14 cellular contexts compared by ENCODE assay signal in the genomic region with DNA sequence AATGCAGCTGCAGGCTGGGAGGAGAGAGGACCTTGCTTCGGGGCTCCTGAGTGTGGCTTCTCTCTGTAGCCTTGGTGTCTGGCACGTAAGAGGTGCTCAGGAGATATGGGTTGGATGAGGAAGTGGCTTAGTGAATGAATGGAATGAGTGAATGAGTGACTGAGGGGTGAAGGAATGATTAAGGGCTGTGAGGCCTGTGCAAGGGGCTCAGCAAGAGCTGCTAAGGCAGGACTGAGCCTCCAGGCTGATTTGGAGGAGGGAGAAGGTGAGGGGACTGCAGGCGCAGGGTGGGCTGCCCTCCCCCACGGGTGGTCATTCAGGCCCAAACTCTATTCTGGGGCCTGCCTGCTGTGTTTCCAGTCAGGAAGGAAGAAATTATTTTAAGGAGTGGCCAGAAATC.
"Had no signal": no experiment of that assay in that cellular context is flagged by ENCODE, and none has a peak within 500 bp of the region (broad histone marks: within the 10 kb centered on the region; RNA-seq: fewer than 3 reads in every experiment).

No MANE protein-coding gene starts in this region.

- H3K4me2 ChIP-seq: smooth muscle cell had no signal

- ATAC-seq: activated CD4-positive, CD25-positive, alpha-beta regulatory T cell treated with anti-CD3 and anti-CD28 coated beads, Interleukin-2, amount 50 U/mL, for 24 hours; activated T-cell treated with anti-CD3 and anti-CD28 coated beads, Interleukin-2, amount 50 U/mL, for 4 hours; stimulated activated effector memory CD8-positive, alpha-beta T cell treated with anti-CD3 and anti-CD28 coated beads, Interleukin-12 subunit alpha, Interleukin-12 subunit beta, amount 100 ng/mL, for 72 hours had no signal

- H3K27me3 ChIP-seq: cardiac muscle cell, heart right ventricle, left lung, pancreas, transverse colon had no signal

- H3K4me1 Mint-ChIP-seq: neural crest cell; stimulated activated effector memory CD8-positive, alpha-beta T cell treated with anti-CD3 and anti-CD28 coated beads, Interleukin-12 subunit alpha, Interleukin-12 subunit beta, amount 100 ng/mL, for 72 hours had no signal

- DNase-seq: activated CD4-positive, alpha-beta memory T cell treated with anti-CD3 and anti-CD28 coated beads for 36 hours; activated gamma-delta T cell treated with Interleukin-2 at 50 U/mL for 16 hours; activated T-cell treated with anti-CD3 and anti-CD28 coated beads, Interleukin-2, amount 50 U/mL, for 4 hours; islet precursor cell; left lung; pancreas; retina; transverse colon had no signal

- H3K4me3 ChIP-seq: cardiac muscle cell, heart right ventricle, left lung, pancreas, smooth muscle cell, transverse colon had no signal

- H3K4me1 ChIP-seq: left lung, pancreas, transverse colon had no signal

- H3K9me3 ChIP-seq: heart right ventricle, left lung, pancreas, transverse colon had no signal

- H3K36me3 Mint-ChIP-seq: activated CD4-positive, alpha-beta memory T cell treated with anti-CD3 and anti-CD28 coated beads for 36 hours; stimulated activated effector memory CD8-positive, alpha-beta T cell treated with anti-CD3 and anti-CD28 coated beads, Interleukin-12 subunit alpha, Interleukin-12 subunit beta, amount 100 ng/mL, for 72 hours had no signal

- H3K4me3 Mint-ChIP-seq: activated CD4-positive, alpha-beta memory T cell treated with anti-CD3 and anti-CD28 coated beads for 36 hours; activated T-cell treated with anti-CD3 and anti-CD28 coated beads, Interleukin-2, amount 50 U/mL, for 4 hours; neural crest cell; stimulated activated effector memory CD8-positive, alpha-beta T cell treated with anti-CD3 and anti-CD28 coated beads, Interleukin-12 subunit alpha, Interleukin-12 subunit beta, amount 100 ng/mL, for 72 hours had no signal

- H3K27ac ChIP-seq: cardiac muscle cell, left lung, pancreas, transverse colon had no signal

- H3K27me3 Mint-ChIP-seq: activated CD4-positive, alpha-beta memory T cell treated with anti-CD3 and anti-CD28 coated beads for 36 hours had no signal

- H3K9me3 Mint-ChIP-seq: activated T-cell treated with anti-CD3 and anti-CD28 coated beads, Interleukin-2, amount 50 U/mL, for 4 hours; neural crest cell; stimulated activated effector memory CD8-positive, alpha-beta T cell treated with anti-CD3 and anti-CD28 coated beads, Interleukin-12 subunit alpha, Interleukin-12 subunit beta, amount 100 ng/mL, for 72 hours had no signal

- H3K27ac Mint-ChIP-seq: activated CD4-positive, alpha-beta memory T cell treated with anti-CD3 and anti-CD28 coated beads for 36 hours; stimulated activated effector memory CD8-positive, alpha-beta T cell treated with anti-CD3 and anti-CD28 coated beads, Interleukin-12 subunit alpha, Interleukin-12 subunit beta, amount 100 ng/mL, for 72 hours had no signal

- H3K36me3 ChIP-seq: cardiac muscle cell, heart right ventricle, left lung, pancreas, transverse colon had no signal
